ENCODE assay signal across 1 cellular context in genomic region chr16:12289175-12290063, GRCh38.
TF ChIP-seq lines count a peak whose summit lies in the region.

No MANE protein-coding gene starts in this region.

TF ChIP-seq in HepG2, 621 proteins besides CTCF, POLR2A, EP300 and RAD21 (continued from another document and continues in another):
- peak; percentile 31; the same call in 1 of the 2 replicates for TF ChIP-seq ZNF580 (CRISPR knock-in tag; IDR thresholded peaks at IDR 0.05; ENCODE audit: borderline replicate concordance, low read depth)
- no peak; the same call in 1 of the 2 replicates for TF ChIP-seq MZF1 (CRISPR knock-in tag; IDR thresholded peaks at IDR 0.05; ENCODE audit: borderline replicate concordance)
- TF ChIP-seq POGZ (CRISPR knock-in tag; IDR thresholded peaks at IDR 0.05), result peak; percentile 39; the same call in 1 of the 2 replicates
- no peak; the same call in 1 of the 2 replicates for TF ChIP-seq RNF2 (conservative IDR thresholded peaks at IDR 0.05; ENCODE audit: low read depth)
- no peak for TF ChIP-seq BATF2 (CRISPR knock-in tag; IDR thresholded peaks at IDR 0.05)
- TF ChIP-seq ZEB1 (IDR thresholded peaks at IDR 0.05; ENCODE audit: insufficient replicate concordance, low read depth), result no peak
- no peak for TF ChIP-seq BCLAF1 (IDR thresholded peaks at IDR 0.05)
- no peak; the same call in 1 of the 2 replicates for TF ChIP-seq MXD3 (CRISPR knock-in tag; IDR thresholded peaks at IDR 0.05)
- TF ChIP-seq FLYWCH1 (CRISPR knock-in tag; IDR thresholded peaks at IDR 0.05), result no peak
- TF ChIP-seq CREBL2 (CRISPR knock-in tag; IDR thresholded peaks at IDR 0.05; ENCODE audit: borderline replicate concordance), result no peak
- TF ChIP-seq ZNF737 (CRISPR knock-in tag; IDR thresholded peaks at IDR 0.05; ENCODE audit: borderline replicate concordance), result no peak; the same call in 1 of the 2 replicates
- no peak for TF ChIP-seq MTF2 (CRISPR knock-in tag; IDR thresholded peaks at IDR 0.05; ENCODE audit: borderline replicate concordance)
- peak; percentile 25; the same call in 1 of the 2 replicates for TF ChIP-seq ZNF564 (CRISPR knock-in tag; IDR thresholded peaks at IDR 0.05)
- no peak; the same call in 1 of the 2 replicates for TF ChIP-seq THRA (CRISPR knock-in tag; IDR thresholded peaks at IDR 0.05; ENCODE audit: borderline replicate concordance)
- TF ChIP-seq RELA (CRISPR knock-in tag; IDR thresholded peaks at IDR 0.05), result no peak
- TF ChIP-seq ZNF512B (CRISPR knock-in tag; IDR thresholded peaks at IDR 0.05; ENCODE audit: borderline replicate concordance), result no peak
- no peak for TF ChIP-seq ZNF75D (CRISPR knock-in tag; IDR thresholded peaks at IDR 0.05; ENCODE audit: borderline replicate concordance)
- no peak for TF ChIP-seq SNAI1 (CRISPR knock-in tag; IDR thresholded peaks at IDR 0.05; ENCODE audit: borderline replicate concordance)
- peak; percentile 91 for TF ChIP-seq ATF2 (CRISPR knock-in tag; IDR thresholded peaks at IDR 0.05)
- TF ChIP-seq ZNF574 (CRISPR knock-in tag; IDR thresholded peaks at IDR 0.05), result peak; percentile 30; the same call in 1 of the 2 replicates
- no peak for TF ChIP-seq MBNL3 (CRISPR knock-in tag; conservative IDR thresholded peaks at IDR 0.05)
- peak; percentile 77; the same call in 1 of the 2 replicates for TF ChIP-seq ETV5 (CRISPR knock-in tag; IDR thresholded peaks at IDR 0.05; ENCODE audit: borderline replicate concordance)
- TF ChIP-seq NR3C1 (CRISPR knock-in tag; IDR thresholded peaks at IDR 0.05), result no peak
- TF ChIP-seq ZFAT (CRISPR knock-in tag; conservative IDR thresholded peaks at IDR 0.05), result no peak
- no peak; the same call in 1 of the 2 replicates for TF ChIP-seq ZNF460 (CRISPR knock-in tag; IDR thresholded peaks at IDR 0.05; ENCODE audit: borderline replicate concordance)
- TF ChIP-seq HNF4A (CRISPR knock-in tag; IDR thresholded peaks at IDR 0.05), result peak; percentile 83
- TF ChIP-seq SRF (IDR thresholded peaks at IDR 0.05; ENCODE audit: low read depth, low read length), result no peak
- TF ChIP-seq ZNF260 (CRISPR knock-in tag; IDR thresholded peaks at IDR 0.05; ENCODE audit: borderline replicate concordance, low read depth), result no peak; the same call in 1 of the 2 replicates
- TF ChIP-seq ZNF513 (CRISPR knock-in tag; conservative IDR thresholded peaks at IDR 0.05), result no peak
- peak; percentile 14 for TF ChIP-seq TGIF2 (CRISPR knock-in tag; IDR thresholded peaks at IDR 0.05)
- TF ChIP-seq IRX3 (CRISPR knock-in tag; IDR thresholded peaks at IDR 0.05; ENCODE audit: borderline replicate concordance, low read depth), result no peak
- no peak for TF ChIP-seq ZNF362 (CRISPR knock-in tag; IDR thresholded peaks at IDR 0.05; ENCODE audit: borderline replicate concordance)
- no peak for TF ChIP-seq REXO4 (CRISPR knock-in tag; IDR thresholded peaks at IDR 0.05; ENCODE audit: borderline replicate concordance)
- TF ChIP-seq KDM2A (CRISPR knock-in tag; IDR thresholded peaks at IDR 0.05; ENCODE audit: borderline replicate concordance, low read depth), result peak; percentile 73
- no peak for TF ChIP-seq ZNF207 (IDR thresholded peaks at IDR 0.05; ENCODE audit: borderline replicate concordance)
- TF ChIP-seq KLF15 (CRISPR knock-in tag; IDR thresholded peaks at IDR 0.05; ENCODE audit: borderline replicate concordance), result no peak
- TF ChIP-seq ZNF143 (CRISPR knock-in tag; IDR thresholded peaks at IDR 0.05), result no peak
- TF ChIP-seq ZBTB1 (CRISPR knock-in tag; IDR thresholded peaks at IDR 0.05; ENCODE audit: borderline replicate concordance), result no peak
- TF ChIP-seq THAP8 (CRISPR knock-in tag; IDR thresholded peaks at IDR 0.05; ENCODE audit: borderline replicate concordance), result no peak
- TF ChIP-seq ZNF382 (CRISPR knock-in tag; IDR thresholded peaks at IDR 0.05; ENCODE audit: borderline replicate concordance), result no peak
- TF ChIP-seq POLR2G (IDR thresholded peaks at IDR 0.05; ENCODE audit: low read depth, low read length), result peak; percentile 75
- no peak; the same call in 1 of the 2 replicates for TF ChIP-seq USF2 (IDR thresholded peaks at IDR 0.05; ENCODE audit: low read depth, low read length)
- TF ChIP-seq USF2 (CRISPR knock-in tag; IDR thresholded peaks at IDR 0.05; ENCODE audit: borderline replicate concordance), result no peak; the same call in 1 of the 2 replicates
